8 cellular contexts compared by ENCODE assay signal in genomic region chr12:14260011-14260993, GRCh38.
DNase-seq lines count a peak whose midpoint lies in the region; ATAC-seq, FAIRE-seq and TF ChIP-seq lines count a peak whose summit lies in the region.

No MANE protein-coding gene starts in this region.

- H3K9me3 ChIP-seq in keratinocyte (ENCODE audit: control insufficient read depth, low read depth, low read length): peaks cover 7% of the 10 kb centered on the region

- H3K27ac Mint-ChIP-seq in chondrocyte (ENCODE audit: unreplicated experiment): peak overlapping the region; percentile 92

- H3K4me1 ChIP-seq in keratinocyte (ENCODE audit: control insufficient read depth, extremely low read depth, insufficient read depth, low read length): peaks cover 46% of the 10 kb centered on the region

- H3K9ac ChIP-seq in keratinocyte (ENCODE audit: control insufficient read depth, extremely low read depth, insufficient read depth, low read length): peak overlapping the region; percentile 64

- no peaks in the 10 kb centered on the region for H3K79me2 ChIP-seq in keratinocyte (ENCODE audit: control insufficient read depth, insufficient read depth, low read length)

- no peak for ATAC-seq in HG02884 (IDR thresholded peaks at IDR 0.05; ENCODE audit: unreplicated experiment)
- ATAC-seq in HG03139 (IDR thresholded peaks at IDR 0.05; ENCODE audit: unreplicated experiment): no peak

- H3K4me2 ChIP-seq in keratinocyte (ENCODE audit: control insufficient read depth, extremely low read depth, insufficient read depth, low read depth, low read length): peak overlapping the region; percentile 74

- TF ChIP-seq POLR2A in GM12892 (IDR thresholded peaks at IDR 0.05; ENCODE audit: low read depth, low read length): no peak

- H3K4me3 Mint-ChIP-seq in chondrocyte (ENCODE audit: unreplicated experiment): peak overlapping the region; percentile 7

- H3K4me3 ChIP-seq in keratinocyte (ENCODE audit: control insufficient read depth in 2 of 3, extremely low read depth in 1 of 3, insufficient read depth in 2 of 3, low read depth in 1 of 3, low read length in 3 of 3): peak overlapping the region in 2 of 3 experiments; percentile 0 to 14
- H3K4me3 ChIP-seq in skeletal muscle cell (ENCODE audit: low read depth, low read length): no peak overlapping the region

- no peaks in the 10 kb centered on the region for H3K27me3 Mint-ChIP-seq in chondrocyte (ENCODE audit: low read depth)

- peaks cover 5% of the 10 kb centered on the region for H3K36me3 Mint-ChIP-seq in chondrocyte (ENCODE audit: low read depth)

- no peaks in the 10 kb centered on the region for H3K36me3 ChIP-seq in keratinocyte (ENCODE audit: control insufficient read depth in 2 of 2, extremely low read depth in 1 of 2, insufficient read depth in 2 of 2, low read length in 2 of 2)

- H3K9me1 ChIP-seq in keratinocyte (ENCODE audit: control insufficient read depth, extremely low read depth, insufficient read depth, low read length): no peaks in the 10 kb centered on the region

- DNase-seq in DMS53 treated with DMSO at 0.1 percent for 48 hours (lab: John Stamatoyannopoulos, UW; ENCODE audit: unreplicated experiment) (peak; percentile 43), NCI-H2227 (lab: John Stamatoyannopoulos, UW; ENCODE audit: unreplicated experiment) (peak; percentile 40), chondrocyte (ENCODE audit: low spot score) (no peak), keratinocyte (ENCODE audit: low read depth, low spot score) (peak; percentile 86), skeletal muscle cell (ENCODE audit: low read depth) (peak; percentile 81), GM12892 (ENCODE audit: insufficient read length) (no peak)

- no peak for TF ChIP-seq CTCF in chondrocyte (IDR thresholded peaks at IDR 0.05)
- TF ChIP-seq CTCF in keratinocyte (optimal IDR thresholded peaks at IDR 0.05 in 1 of 3, IDR thresholded peaks at IDR 0.05 in 1 of 3, conservative IDR thresholded peaks at IDR 0.05 in 1 of 3; ENCODE audit: extremely low read depth in 1 of 3, insufficient read depth in 2 of 3, low read length in 3 of 3): no peak

- peak overlapping the region; percentile 87 for H3K27ac ChIP-seq in keratinocyte (ENCODE audit: control insufficient read depth, insufficient read depth, low read length)

- peaks cover 69% of the 10 kb centered on the region for H3K4me1 Mint-ChIP-seq in chondrocyte (ENCODE audit: low read depth)

- no peaks in the 10 kb centered on the region for H3K27me3 ChIP-seq in keratinocyte (ENCODE audit: control insufficient read depth, extremely low read depth, insufficient read depth, low read length)

- peaks cover 32% of the 10 kb centered on the region for H3K9me3 Mint-ChIP-seq in chondrocyte (ENCODE audit: low read depth)

- FAIRE-seq in keratinocyte (lab: Jason Lieb, UNC): peak; percentile 59
- FAIRE-seq in GM12892 (lab: Jason Lieb, UNC): no peak

- dilution Hi-C loops in keratinocyte (cut with MboI; ENCODE audit: extremely low pct_ligation_motif_present, low sequenced_read_pairs): no loop called here

- H4K20me1 ChIP-seq in keratinocyte (ENCODE audit: control insufficient read depth, extremely low read depth, insufficient read depth, low read length): no peaks in the 10 kb centered on the region

- peak overlapping the region; percentile 73 for H2AFZ ChIP-seq in keratinocyte (ENCODE audit: control insufficient read depth, low read length)

Comparison
In these comparisons a context has a peak if more than half of its experiments do, and no peak if none do; other contexts are left out.
1. DNase-seq: peak in DMS53 treated with DMSO at 0.1 percent for 48 hours (single experiment), NCI-H2227 (single experiment), keratinocyte (single experiment) and skeletal muscle cell (single experiment); none in chondrocyte (single experiment) and GM12892 (single experiment).